20 cellular contexts compared by ENCODE assay signal in the genomic region with DNA sequence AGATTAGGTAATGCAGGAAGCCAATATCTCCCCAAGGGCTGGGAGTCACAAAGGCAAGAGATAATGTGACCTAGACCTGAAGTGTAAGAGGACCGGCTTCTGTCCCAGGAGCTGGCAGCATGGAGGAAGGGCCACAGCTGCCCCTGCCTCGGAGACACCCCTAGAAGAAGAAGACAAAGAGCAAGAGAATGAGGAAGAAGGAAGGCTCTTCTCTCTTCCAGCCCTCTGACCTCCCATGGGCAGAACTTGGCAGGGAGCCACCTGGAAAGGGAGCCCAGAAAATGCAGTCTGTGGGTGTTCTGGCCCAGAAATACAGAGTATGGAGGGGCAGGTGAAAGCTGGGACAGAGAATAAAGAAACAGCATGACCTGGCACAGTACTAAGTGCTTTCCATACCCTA.
"Had no signal": no experiment of that assay in that cellular context is flagged by ENCODE, and none has a peak within 500 bp of the region (broad histone marks: within the 10 kb centered on the region; RNA-seq: fewer than 3 reads in every experiment).

No MANE protein-coding gene starts in this region.

- H3K9me3 ChIP-seq: sigmoid colon, testis, vagina had no signal

- H3K4me3 ChIP-seq: coronary artery, sigmoid colon, testis, vagina had no signal

- DNase-seq: activated CD4-positive, alpha-beta T cell treated with anti-CD3 and anti-CD28 coated beads for 1 hour; activated CD4-positive, alpha-beta T cell treated with anti-CD3 and anti-CD28 coated beads, Interleukin-2, amount 50 U/mL, for 1 hour; activated CD8-positive, alpha-beta T cell treated with anti-CD3 and anti-CD28 coated beads, Interleukin-2, amount 10 ng/mL, durations not matched to agents 7 days and 5 days; cerebellar nuclear complex; immature natural killer cell; kidney glomerular epithelial cell; nephron progenitor cell; stimulated activated CD4-positive, alpha-beta T cell treated with anti-CD3 and anti-CD28 coated beads, Interleukin-2, amount 100 ng/mL, for 48 hours; stimulated activated CD8-positive, alpha-beta memory T cell treated with anti-CD3 and anti-CD28 coated beads, Interleukin-4, amount 100 ng/mL, for 48 hours; stimulated activated naive B cell treated with anti-CD40 and anti-IgM and Interleukin-4, amounts not matched to agents 10 μg/mL and 1 μg/mL and 100 μg/mL, for 72 hours; T-helper 1 cell; trophoblast cell; WERI-Rb-1 had no signal

- H3K36me3 ChIP-seq: sigmoid colon, vagina, WERI-Rb-1 had no signal

- ATAC-seq: activated CD8-positive, alpha-beta T cell treated with anti-CD3 and anti-CD28 coated beads, Interleukin-2, amount 10 ng/mL, durations not matched to agents 7 days and 5 days; activated naive CD4-positive, alpha-beta T cell treated with anti-CD3 and anti-CD28 coated beads, Interleukin-2, amount 50 U/mL, for 72 hours; activated T-helper 17 cell treated with anti-CD3 and anti-CD28 coated beads, Interleukin-2, amount 50 U/mL, for 72 hours; stimulated activated naive B cell treated with anti-CD40 and anti-IgM and Interleukin-4, amounts not matched to agents 10 μg/mL and 1 μg/mL and 100 μg/mL, for 72 hours had no signal

- H3K27ac ChIP-seq: epithelial cell of prostate, sigmoid colon, testis, vagina, WERI-Rb-1 had no signal

- H3K4me1 ChIP-seq: vagina had no signal

- H3K27me3 ChIP-seq: testis, vagina had no signal
